In the genomic region with DNA sequence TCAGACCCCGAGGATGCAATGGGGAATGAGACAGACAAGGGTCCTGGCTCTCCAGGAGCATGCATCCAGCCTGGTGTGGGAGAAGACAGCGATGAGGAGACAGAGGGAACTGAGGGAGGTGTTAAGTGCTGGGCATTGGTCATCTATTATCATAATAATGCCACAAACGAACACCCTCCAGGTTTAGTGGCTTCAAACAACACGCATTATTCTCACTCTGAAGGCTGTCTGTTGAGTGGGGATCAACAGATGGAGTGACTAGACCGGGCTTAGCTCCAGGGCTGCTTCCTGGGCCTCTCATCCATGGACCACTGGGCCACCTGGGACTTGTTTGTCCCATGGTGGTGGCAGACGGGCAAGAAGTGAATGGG, we compare ENCODE assay signal across 16 cellular contexts.
"Had no signal": no experiment of that assay in that cellular context is flagged by ENCODE, and none has a peak within 500 bp of the region (broad histone marks: within the 10 kb centered on the region; RNA-seq: fewer than 3 reads in every experiment).

No MANE protein-coding gene starts in this region.

- H3K4me3 Mint-ChIP-seq: activated naive CD4-positive, alpha-beta T cell treated with anti-CD3 and anti-CD28 coated beads for 36 hours; mesothelial cell of epicardium; nephron had no signal

- DNase-seq: activated CD4-positive, alpha-beta T cell treated with anti-CD3 and anti-CD28 coated beads, Interleukin-2, amount 50 U/mL, for 1 hour; activated CD4-positive, CD25-positive, alpha-beta regulatory T cell treated with anti-CD3 and anti-CD28 coated beads, Interleukin-2, amount 50 U/mL, for 72 hours; activated naive CD4-positive, alpha-beta T cell treated with anti-CD3 and anti-CD28 coated beads for 36 hours; gastrocnemius medialis; heart left ventricle; kidney; stimulated activated naive CD8-positive, alpha-beta T cell treated with anti-CD3 and anti-CD28 coated beads, Interleukin-15, Interleukin-2, amounts not matched to agents 100 U/mL and 50 U/mL, for 24 hours; substantia nigra; tibial artery had no signal

- H3K36me3 Mint-ChIP-seq: mesothelial cell of epicardium had no signal

- H3K27ac Mint-ChIP-seq: activated naive CD4-positive, alpha-beta T cell treated with anti-CD3 and anti-CD28 coated beads for 36 hours; nephron; progenitor cell of endocrine pancreas had no signal

- H3K9me3 Mint-ChIP-seq: activated naive CD4-positive, alpha-beta T cell treated with anti-CD3 and anti-CD28 coated beads for 36 hours; mesothelial cell of epicardium; nephron had no signal

- ATAC-seq: esophagus mucosa; gastrocnemius medialis; stimulated activated naive CD8-positive, alpha-beta T cell treated with anti-CD3 and anti-CD28 coated beads, Interleukin-15, Interleukin-2, amounts not matched to agents 100 U/mL and 50 U/mL, for 24 hours had no signal

- H3K27ac ChIP-seq: ascending aorta, breast epithelium, coronary artery, gastrocnemius medialis, heart left ventricle, tibial artery had no signal
